ENCODE assay signal across 14 cellular contexts in the genomic region with DNA sequence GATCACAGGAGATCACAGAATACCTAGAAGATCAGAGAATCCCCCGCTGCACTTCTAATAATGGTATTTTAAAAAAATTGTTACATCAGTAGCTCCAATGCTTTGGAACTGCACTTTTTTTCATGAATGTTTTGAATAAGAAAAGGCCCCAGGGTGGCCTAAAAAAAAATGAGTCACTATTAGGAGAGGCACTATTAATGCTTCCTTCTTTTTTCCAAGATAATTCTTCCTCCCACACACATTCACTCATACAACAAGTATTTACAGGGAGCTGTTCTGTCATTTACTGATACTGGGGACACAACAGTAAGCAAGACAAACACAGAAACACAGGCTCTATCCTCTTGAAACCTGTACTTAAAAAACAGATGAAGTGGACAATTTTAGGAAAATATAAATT. TPM values are rescaled to one million over a fixed set of nuclear protein-coding genes. Genes with fewer than 3 reads are reported as not detected.
DNase-seq lines count a peak whose midpoint lies in the region; TF ChIP-seq lines count a peak whose summit lies in the region.
"Had no signal": no experiment of that assay in that cellular context is flagged by ENCODE, and none has a peak within 500 bp of the region (broad histone marks: within the 10 kb centered on the region; RNA-seq: fewer than 3 reads in every experiment).

No MANE protein-coding gene starts in this region.

- TF ChIP-seq CTCF in fibroblast of the aortic adventitia (IDR thresholded peaks at IDR 0.05; ENCODE audit: insufficient read depth, low read length), result no peak

- peak overlapping the region; percentile 82 for H3K4me2 ChIP-seq in skeletal muscle satellite cell (ENCODE audit: low read length)

- DNase-seq in SJSA1 (ENCODE audit: low read depth in 1 of 2, low spot score in 2 of 2), result peak in 1 of 2 experiments; percentile 68
- peak; percentile 65 for DNase-seq in fibroblast of the aortic adventitia (ENCODE audit: low read depth)
- no peak for DNase-seq in NCI-H1105 (lab: John Stamatoyannopoulos, UW)
- DNase-seq in superior temporal gyrus (ENCODE audit: extremely low spot score), result no peak
- no peak for DNase-seq in effector CD4-positive, alpha-beta T cell
- DNase-seq: NCI-H1436, SHP77 treated with DMSO at 0.1 percent for 48 hours had no signal

- H3K4me1 ChIP-seq in ES-I3 (ENCODE audit: insufficient read depth, low read length) (peaks cover 1% of the 10 kb centered on the region; the same call in 1 of the 2 replicates), SJSA1 (replicated peaks) (peaks cover 15% of the 10 kb centered on the region), skeletal muscle satellite cell (ENCODE audit: control insufficient read depth, insufficient read depth, low read length) (peaks cover 16% of the 10 kb centered on the region)

- H3K27ac ChIP-seq in SJSA1, result peak overlapping the region; percentile 21
- H3K27ac ChIP-seq: ascending aorta had no signal

- H3K9me3 ChIP-seq in ES-I3 (ENCODE audit: control insufficient read depth, insufficient read depth, low read length) (no peaks in the 10 kb centered on the region), SJSA1 (replicated peaks) (no peaks in the 10 kb centered on the region), skeletal muscle satellite cell (replicated peaks; ENCODE audit: low read length) (no peaks in the 10 kb centered on the region)
- H3K9me3 ChIP-seq: ascending aorta had no signal

- peak overlapping the region; percentile 31; the same call in 1 of the 2 replicates for H3K9ac ChIP-seq in ES-I3 (ENCODE audit: low read depth, low read length)
- H3K9ac ChIP-seq in skeletal muscle satellite cell (ENCODE audit: low read depth, low read length), result peak overlapping the region; percentile 17

- H3K36me3 ChIP-seq in ES-I3 (ENCODE audit: insufficient read depth, low read length) (no peaks in the 10 kb centered on the region), SJSA1 (no peaks in the 10 kb centered on the region), skeletal muscle satellite cell (ENCODE audit: insufficient read depth, low read length) (no peaks in the 10 kb centered on the region)
- H3K36me3 ChIP-seq: ascending aorta had no signal

- H3K27me3 ChIP-seq in SJSA1 (replicated peaks), result no peaks in the 10 kb centered on the region
- no peaks in the 10 kb centered on the region for H3K27me3 ChIP-seq in skeletal muscle satellite cell (ENCODE audit: control insufficient read depth, insufficient read depth, low read length)
- H3K27me3 ChIP-seq: ascending aorta had no signal

- no peak overlapping the region; the same call in 1 of the 2 replicates for H3K4me3 ChIP-seq in SJSA1
- H3K4me3 ChIP-seq in fibroblast of the aortic adventitia (ENCODE audit: low read depth, low read length), result no peak overlapping the region
- H3K4me3 ChIP-seq in skeletal muscle satellite cell (ENCODE audit: low read length), result peak overlapping the region; percentile 63

RNA-seq across cellular contexts. Expression of gene PDZD9, which starts 0.7 kb away (rescaled TPM):
- not detected in 2 replicates for total RNA-seq in SJSA1 (2014; rRNA removed; shearing (Covaris generic))
- not detected in 2 replicates for total RNA-seq in fibroblast of the aortic adventitia (ENCODE audit: low replicate concordance)
- total RNA-seq in skeletal muscle satellite cell (2012; rRNA removed), result not detected in 2 replicates
- total RNA-seq: ascending aorta, epithelial cell of proximal tubule, HT1080, right cardiac atrium, temporal lobe had no signal

RNA-seq across cellular contexts. Expression of gene MOSMO, which starts 6.3 kb away (rescaled TPM):
- 15.7 and 30.3 TPM in 2 replicates for total RNA-seq in SJSA1 (2014; rRNA removed; shearing (Covaris generic))
- 5.0 and 26.5 TPM in 2 replicates for total RNA-seq in fibroblast of the aortic adventitia (ENCODE audit: low replicate concordance)
- 24.9 and 29.9 TPM in 2 replicates for total RNA-seq in skeletal muscle satellite cell (2012; rRNA removed)

RNA-seq across cellular contexts. Expression of gene UQCRC2, which starts 48.4 kb away (rescaled TPM):
- total RNA-seq in SJSA1 (2014; rRNA removed; shearing (Covaris generic)), result 147 and 167 TPM in 2 replicates
- total RNA-seq in fibroblast of the aortic adventitia (ENCODE audit: low replicate concordance), result 115 and 130 TPM in 2 replicates
- 184 and 192 TPM in 2 replicates for total RNA-seq in skeletal muscle satellite cell (2012; rRNA removed)
